ENCODE assay signal across 1 cellular context in the genomic region with DNA sequence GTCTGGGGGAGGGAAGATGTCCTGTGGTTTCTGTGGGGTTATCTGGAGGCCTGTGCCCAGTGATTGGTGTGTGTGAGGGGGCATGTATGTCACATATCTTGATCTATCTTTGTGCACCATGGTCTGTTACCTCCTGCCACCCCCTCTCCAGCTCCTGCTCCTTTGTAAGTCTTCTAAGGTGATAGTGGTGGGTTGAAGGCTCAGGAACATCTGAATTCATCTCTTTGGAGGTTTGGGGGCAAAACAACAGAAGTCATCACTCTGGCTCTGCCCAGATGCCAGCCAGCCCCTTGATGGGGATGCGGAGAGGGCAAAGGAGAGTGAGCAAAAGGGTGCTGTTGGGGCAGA.
TF ChIP-seq lines count a peak whose summit lies in the region.

No MANE protein-coding gene starts in this region.

TF ChIP-seq in A549, 52 proteins besides CTCF, POLR2A, EP300 and RAD21 (continued from another document):
- TF ChIP-seq, protein P1, sequence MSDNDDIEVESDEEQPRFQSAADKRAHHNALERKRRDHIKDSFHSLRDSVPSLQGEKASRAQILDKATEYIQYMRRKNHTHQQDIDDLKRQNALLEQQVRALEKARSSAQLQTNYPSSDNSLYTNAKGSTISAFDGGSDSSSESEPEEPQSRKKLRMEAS (IDR thresholded peaks at IDR 0.05), result no peak
- no peak for TF ChIP-seq BHLHE40 (IDR thresholded peaks at IDR 0.05; ENCODE audit: low read depth, low read length)
- TF ChIP-seq JUN (IDR thresholded peaks at IDR 0.05), result no peak
- no peak for TF ChIP-seq CBX8 (IDR thresholded peaks at IDR 0.05)
- no peak for TF ChIP-seq SMC3 (IDR thresholded peaks at IDR 0.05)
- TF ChIP-seq HEYL (CRISPR knock-in tag; IDR thresholded peaks at IDR 0.05), result no peak
- no peak for TF ChIP-seq HMGXB4 (CRISPR knock-in tag; IDR thresholded peaks at IDR 0.05; ENCODE audit: borderline replicate concordance)
- TF ChIP-seq CBX2 (IDR thresholded peaks at IDR 0.05; ENCODE audit: borderline replicate concordance, low read depth), result no peak
- TF ChIP-seq, protein P2, sequence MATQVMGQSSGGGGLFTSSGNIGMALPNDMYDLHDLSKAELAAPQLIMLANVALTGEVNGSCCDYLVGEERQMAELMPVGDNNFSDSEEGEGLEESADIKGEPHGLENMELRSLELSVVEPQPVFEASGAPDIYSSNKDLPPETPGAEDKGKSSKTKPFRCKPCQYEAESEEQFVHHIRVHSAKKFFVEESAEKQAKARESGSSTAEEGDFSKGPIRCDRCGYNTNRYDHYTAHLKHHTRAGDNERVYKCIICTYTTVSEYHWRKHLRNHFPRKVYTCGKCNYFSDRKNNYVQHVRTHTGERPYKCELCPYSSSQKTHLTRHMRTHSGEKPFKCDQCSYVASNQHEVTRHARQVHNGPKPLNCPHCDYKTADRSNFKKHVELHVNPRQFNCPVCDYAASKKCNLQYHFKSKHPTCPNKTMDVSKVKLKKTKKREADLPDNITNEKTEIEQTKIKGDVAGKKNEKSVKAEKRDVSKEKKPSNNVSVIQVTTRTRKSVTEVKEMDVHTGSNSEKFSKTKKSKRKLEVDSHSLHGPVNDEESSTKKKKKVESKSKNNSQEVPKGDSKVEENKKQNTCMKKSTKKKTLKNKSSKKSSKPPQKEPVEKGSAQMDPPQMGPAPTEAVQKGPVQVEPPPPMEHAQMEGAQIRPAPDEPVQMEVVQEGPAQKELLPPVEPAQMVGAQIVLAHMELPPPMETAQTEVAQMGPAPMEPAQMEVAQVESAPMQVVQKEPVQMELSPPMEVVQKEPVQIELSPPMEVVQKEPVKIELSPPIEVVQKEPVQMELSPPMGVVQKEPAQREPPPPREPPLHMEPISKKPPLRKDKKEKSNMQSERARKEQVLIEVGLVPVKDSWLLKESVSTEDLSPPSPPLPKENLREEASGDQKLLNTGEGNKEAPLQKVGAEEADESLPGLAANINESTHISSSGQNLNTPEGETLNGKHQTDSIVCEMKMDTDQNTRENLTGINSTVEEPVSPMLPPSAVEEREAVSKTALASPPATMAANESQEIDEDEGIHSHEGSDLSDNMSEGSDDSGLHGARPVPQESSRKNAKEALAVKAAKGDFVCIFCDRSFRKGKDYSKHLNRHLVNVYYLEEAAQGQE (IDR thresholded peaks at IDR 0.05), result no peak
